ENCODE assay signal across 8 cellular contexts in genomic region chr12:12720637-12721250, GRCh38. TPM values are rescaled to one million over a fixed set of nuclear protein-coding genes. Genes with fewer than 3 reads are reported as not detected.
A peak's percentile ranks its signal among the peaks of the same experiment; 100 is the strongest.
DNase-seq lines count a peak whose midpoint lies in the region; ATAC-seq and TF ChIP-seq lines count a peak whose summit lies in the region.

No MANE protein-coding gene starts in this region.

- H3K27ac ChIP-seq in CD4-positive, alpha-beta memory T cell (ENCODE audit: low read depth, low read length), result peak overlapping the region; percentile 95

- peaks cover 26% of the 10 kb centered on the region for H3K4me1 ChIP-seq in CD4-positive, alpha-beta memory T cell (ENCODE audit: insufficient read depth, low read length)

- peaks cover 44 to 71% of the 10 kb centered on the region in 2 donors for H3K36me3 Mint-ChIP-seq in CD4-positive, alpha-beta memory T cell
- peaks cover 31% of the 10 kb centered on the region for H3K36me3 Mint-ChIP-seq in natural killer cell

- no peaks in the 10 kb centered on the region for H3K9me3 ChIP-seq in CD4-positive, alpha-beta memory T cell (ENCODE audit: control insufficient read depth in 1 of 2, low read length in 2 of 2)

- H3K9me3 Mint-ChIP-seq in CD4-positive, alpha-beta memory T cell, result peaks cover 0 to 5% (median 0%) of the 10 kb centered on the region in 8 donors
- H3K9me3 Mint-ChIP-seq in natural killer cell, result no peaks in the 10 kb centered on the region

- H3K4me1 Mint-ChIP-seq in CD4-positive, alpha-beta memory T cell, result peaks cover 19 to 46% (median 19%) of the 10 kb centered on the region in 4 donors
- peaks cover 57 to 73% of the 10 kb centered on the region in 2 donors for H3K4me1 Mint-ChIP-seq in natural killer cell

- no peak for TF ChIP-seq CTCF in astrocyte of the cerebellum (IDR thresholded peaks at IDR 0.05; ENCODE audit: low read depth, low read length, missing control alignments)
- TF ChIP-seq CTCF in natural killer cell (IDR thresholded peaks at IDR 0.05), result no peak

- no peaks in the 10 kb centered on the region for H3K27me3 ChIP-seq in CD4-positive, alpha-beta memory T cell (ENCODE audit: insufficient read depth, low read length)
- H3K27me3 ChIP-seq in H7 (ENCODE audit: control insufficient read depth, insufficient read depth, low read length), result peaks cover 73% of the 10 kb centered on the region

- H3K36me3 ChIP-seq in CD4-positive, alpha-beta memory T cell (ENCODE audit: insufficient read depth, low read length), result peaks cover 35% of the 10 kb centered on the region
- H3K36me3 ChIP-seq in H7 (replicated peaks; ENCODE audit: control insufficient read depth, insufficient read depth, low read length), result peaks cover 11% of the 10 kb centered on the region

- CTCF ChIA-PET in CD4-positive, alpha-beta memory T cell (lab: Charles Lee; ENCODE audit: partially characterized antibody), result interaction anchor here (1.0 to 8.0 kb wide), 5 partner anchors 11 to 363 kb away, joined by 3 to 104 read pairs (median 5); no protein-coding TSS in a partner anchor

- peak in 3 of 5 donors; percentile 16 to 45 (median 21) for DNase-seq in CD4-positive, alpha-beta memory T cell
- DNase-seq in KBM-7, result peak; percentile 61
- DNase-seq in astrocyte of the cerebellum (ENCODE audit: low read depth), result no peak
- no peak for DNase-seq in natural killer cell
- DNase-seq in ACHN, result no peak
- DNase-seq in H7, result no peak
- no peak for DNase-seq in activated CD8-positive, alpha-beta memory T cell treated with anti-CD3 and anti-CD28 coated beads, Interleukin-2, amount 50 U/mL, for 48 hours

- peak overlapping the region; percentile 32 to 94 for H3K4me3 ChIP-seq in CD4-positive, alpha-beta memory T cell (ENCODE audit: low read length in 2 of 2)
- H3K4me3 ChIP-seq in astrocyte of the cerebellum (ENCODE audit: low read depth, low read length) (peak overlapping the region; percentile 82), H7 (ENCODE audit: insufficient read depth, low read depth, low read length) (no peak overlapping the region)

- intact Hi-C loops in CD4-positive, alpha-beta memory T cell (cut with micrococcal nuclease), result loop anchor here (10.0 kb wide), 1 partner anchor 1664 kb away; no protein-coding TSS in a partner anchor
- intact Hi-C loops in natural killer cell (cut with micrococcal nuclease), result loop anchor here (10.0 kb wide), 1 partner anchor 736 kb away; no protein-coding TSS in a partner anchor

- H3K4me3 Mint-ChIP-seq in CD4-positive, alpha-beta memory T cell, result peak overlapping the region; percentile 96 to 100 (median 98)
- H3K4me3 Mint-ChIP-seq in natural killer cell, result peak overlapping the region; percentile 98

- H3K27ac Mint-ChIP-seq in CD4-positive, alpha-beta memory T cell, result peak overlapping the region; percentile 82 to 99 (median 97)
- H3K27ac Mint-ChIP-seq in natural killer cell, result peak overlapping the region; percentile 99 to 100

- POLR2A ChIA-PET in CD4-positive, alpha-beta memory T cell (lab: Charles Lee; ENCODE audit: partially characterized antibody), result interaction anchor here (0.6 to 19.2 kb wide), 22 partner anchors 11 to 711 kb away, joined by 3 to 1446 read pairs (median 8); partner anchors contain the start of genes BORCS5, CDKN1B, CREBL2 and DUSP16

- H3K27me3 Mint-ChIP-seq in CD4-positive, alpha-beta memory T cell, result peaks cover 0 to 1% of the 10 kb centered on the region in 2 donors
- H3K27me3 Mint-ChIP-seq in natural killer cell (ENCODE audit: low read depth in 2 of 2), result no peaks in the 10 kb centered on the region

- no peak for ATAC-seq in natural killer cell
- ATAC-seq in activated CD4-positive, CD25-positive, alpha-beta regulatory T cell treated with anti-CD3 and anti-CD28 coated beads, Interleukin-2, amount 50 U/mL, for 24 hours, result no peak

- in situ Hi-C loops in KBM-7 (cut with MboI; ENCODE audit: low pct_unique_long_range_greater_than_20kb, low sequenced_read_pairs) (loop anchor here (25.0 kb wide), 1 partner anchor 108 kb away; the partner anchor contains the start of gene CREBL2), astrocyte of the cerebellum (cut with HindIII; ENCODE audit: low sequenced_read_pairs) (loop anchor here (25.0 kb wide), 1 partner anchor 333 kb away; no protein-coding TSS in a partner anchor), ACHN (cut with HindIII; ENCODE audit: low pct_ligation_motif_present, low pct_unique_long_range_greater_than_20kb, low sequenced_read_pairs) (no loop called here)

RNA-seq across cellular contexts. Expression of gene CDKN1B, which starts 3.6 kb away (rescaled TPM):
- 100 to 1,000 TPM; 232 to 238 TPM for total RNA-seq in CD4-positive, alpha-beta memory T cell
- 10 to 100 TPM; 12.5 to 14.5 TPM for polyA plus RNA-seq in CD4-positive, alpha-beta memory T cell
- total RNA-seq in natural killer cell, result 100 to 1,000 TPM; 119 to 207 (median 130) TPM
- total RNA-seq in H7 (2014; rRNA removed; shearing (Covaris generic)), result 11.7 and 16.8 TPM in 2 replicates

RNA-seq across cellular contexts. Expression of gene GPR19, which starts 24.8 kb away (rescaled TPM):
- 1 to 10 TPM; 3.4 to 4.4 TPM for total RNA-seq in CD4-positive, alpha-beta memory T cell
- polyA plus RNA-seq in CD4-positive, alpha-beta memory T cell, result 1 to 10 TPM in 1 of 2 donors, under 1 TPM in 1; 0.55 to 1.2 TPM
- total RNA-seq in natural killer cell, result 1 to 10 TPM in 2 of 3 donors, under 1 TPM in 1; 0.45 to 2.6 (median 2.2) TPM
- total RNA-seq in H7 (2014; rRNA removed; shearing (Covaris generic)), result 4.1 and 5.0 TPM in 2 replicates

Comparison
In these comparisons a context has a peak if more than half of its experiments do, and no peak if none do; other contexts are left out.
1. DNase-seq: peak in CD4-positive, alpha-beta memory T cell (3 of 5) and KBM-7 (single experiment); none in astrocyte of the cerebellum (single experiment), natural killer cell (single experiment), ACHN (single experiment), H7 (single experiment) and activated CD8-positive, alpha-beta memory T cell treated with anti-CD3 and anti-CD28 coated beads, Interleukin-2, amount 50 U/mL, for 48 hours (single experiment).